9 cellular contexts compared by ENCODE assay signal in genomic region chr1:225425211-225425786, GRCh38. TPM values are rescaled to one million over a fixed set of nuclear protein-coding genes. Genes with fewer than 3 reads are reported as not detected.
DNase-seq lines count a peak whose midpoint lies in the region; ATAC-seq and TF ChIP-seq lines count a peak whose summit lies in the region.
"Had no signal": no experiment of that assay in that cellular context is flagged by ENCODE, and none has a peak within 500 bp of the region (broad histone marks: within the 10 kb centered on the region; RNA-seq: fewer than 3 reads in every experiment).

No MANE protein-coding gene starts in this region.

- no peak for TF ChIP-seq POLR2A in breast epithelium (IDR thresholded peaks at IDR 0.05)

- H3K27me3 ChIP-seq in breast epithelium (no peaks in the 10 kb centered on the region), foreskin keratinocyte (no peaks in the 10 kb centered on the region)

- peaks cover 4 to 5% of the 10 kb centered on the region in 2 donors for H3K4me1 ChIP-seq in breast epithelium
- peaks cover 26% of the 10 kb centered on the region for H3K4me1 ChIP-seq in foreskin keratinocyte
- H3K4me1 ChIP-seq: parathyroid adenoma had no signal

- H3K9me3 ChIP-seq in breast epithelium (no peaks in the 10 kb centered on the region), SK-N-MC (ENCODE audit: low read depth, low read length) (no peaks in the 10 kb centered on the region)

- intact Hi-C loops in MCF 10A (cut with micrococcal nuclease): loop anchor here (5.0 kb wide), 1 partner anchor 37 kb away; no protein-coding TSS in a partner anchor
- intact Hi-C loops in breast epithelium (cut with DNase I; ENCODE audit: low total_unique reads): no loop called here

- peaks cover 48% of the 10 kb centered on the region for H3K4me1 Mint-ChIP-seq in MCF 10A (ENCODE audit: insufficient read depth, unreplicated experiment)

- ATAC-seq in foreskin keratinocyte (peak; percentile 71), GM21447 (IDR thresholded peaks at IDR 0.05; ENCODE audit: unreplicated experiment) (no peak), GM19467 (IDR thresholded peaks at IDR 0.05; ENCODE audit: unreplicated experiment) (no peak)

- BruUV-seq in MCF 10A (replicated peaks; lab: Mats Ljungman, UMichigan): no TSS peak

- H3K9me3 Mint-ChIP-seq in MCF 10A (ENCODE audit: unreplicated experiment): no peaks in the 10 kb centered on the region

- H3K27ac ChIP-seq in breast epithelium: no peak overlapping the region
- no peak overlapping the region for H3K27ac ChIP-seq in SK-N-MC
- peak overlapping the region; percentile 3 for H3K27ac ChIP-seq in foreskin keratinocyte
- H3K27ac ChIP-seq: parathyroid adenoma had no signal

- TF ChIP-seq CTCF in MCF 10A (IDR thresholded peaks at IDR 0.05; ENCODE audit: unreplicated experiment) (no peak), breast epithelium (IDR thresholded peaks at IDR 0.05) (no peak), foreskin keratinocyte (conservative IDR thresholded peaks at IDR 0.05) (no peak)

- H3K27ac Mint-ChIP-seq in MCF 10A (ENCODE audit: low read depth, unreplicated experiment): peak overlapping the region; percentile 20

- H3K36me3 ChIP-seq in breast epithelium (no peaks in the 10 kb centered on the region), SK-N-MC (ENCODE audit: insufficient read depth, low read length) (peaks cover 20% of the 10 kb centered on the region)

- H3K4me3 ChIP-seq in breast epithelium: no peak overlapping the region
- H3K4me3 ChIP-seq in SK-N-MC: peak overlapping the region; percentile 96

- peaks cover 10% of the 10 kb centered on the region for H3K36me3 Mint-ChIP-seq in MCF 10A (ENCODE audit: insufficient read depth, unreplicated experiment)

- H3K9ac ChIP-seq in SK-N-MC (ENCODE audit: insufficient read length): peak overlapping the region; percentile 93
- H3K9ac ChIP-seq: parathyroid adenoma had no signal

- peak overlapping the region; percentile 75 for H3K4me3 Mint-ChIP-seq in MCF 10A (ENCODE audit: unreplicated experiment)

- DNase-seq in MCF 10A (ENCODE audit: unreplicated experiment) (peak; percentile 78), breast epithelium (ENCODE audit: low spot score in 2 of 2) (no peak), SK-N-MC (ENCODE audit: low read depth, low spot score) (no peak), foreskin keratinocyte (peak; percentile 64 to 82), SHP77 (lab: John Stamatoyannopoulos, UW) (no peak)
- no peak for DNase-seq in effector CD8-positive, alpha-beta T cell (lab: John Stamatoyannopoulos, UW)

- CTCF ChIA-PET in MCF 10A (lab: Yijun Ruan, JAX): interaction anchor here (0.6 to 5.7 kb wide), 20 partner anchors 11 to 1151 kb away, joined by 3 to 48 read pairs (median 4); no protein-coding TSS in a partner anchor

- H3K27me3 Mint-ChIP-seq in MCF 10A (ENCODE audit: insufficient read depth, unreplicated experiment): no peaks in the 10 kb centered on the region

- POLR2A ChIA-PET in MCF 10A (lab: Yijun Ruan, JAX): interaction anchor here (0.6 to 11.9 kb wide), 21 partner anchors 9 to 1743 kb away, joined by 3 to 611 read pairs (median 4); partner anchors contain the start of genes H3-3A, SRP9 and TMEM63A

RNA-seq across cellular contexts. Expression of gene LBR, which starts 2.5 kb away (rescaled TPM):
- total RNA-seq in MCF 10A (2022): 98.5 and 106 TPM in 2 replicates
- 10 to 100 TPM; 20.3 to 36.1 (median 29.6) TPM for total RNA-seq in breast epithelium
- total RNA-seq in foreskin keratinocyte: 51.3 and 66.1 TPM in 2 replicates
- polyA plus RNA-seq in foreskin keratinocyte: 15.9 and 23.3 TPM in 2 replicates

Comparison
In these comparisons a context has a peak if more than half of its experiments do, and no peak if none do; other contexts are left out.
1. DNase-seq: peak in MCF 10A (single experiment) and foreskin keratinocyte (2 of 2); none in breast epithelium (0 of 2), SK-N-MC (single experiment), effector CD8-positive, alpha-beta T cell (single experiment) and SHP77 (0 of 2).